In genomic region chr5:5371005-5371404, GRCh38 we compare ENCODE assay signal across 8 cellular contexts.
"Had no signal": no experiment of that assay in that cellular context is flagged by ENCODE, and none has a peak within 500 bp of the region (broad histone marks: within the 10 kb centered on the region; RNA-seq: fewer than 3 reads in every experiment).

No MANE protein-coding gene starts in this region.

- H3K9me3 ChIP-seq: HAP-1 had no signal

- ATAC-seq: HCT116, HepG2 had no signal

- H3K27ac ChIP-seq: GM23248, KMS-11 had no signal

- H3K36me3 ChIP-seq: HAP-1 had no signal

- FAIRE-seq: HepG2 had no signal

- H3K4me3 ChIP-seq: GM23248, HAP-1 had no signal

- DNase-seq: GM23248, GOT3, H7, KBM-7 had no signal

- H3K4me1 ChIP-seq: HAP-1 had no signal

- H3K4me2 ChIP-seq: KMS-11 had no signal

- H3K9ac ChIP-seq: GM23248, KMS-11 had no signal
